ENCODE assay signal across 2 cellular contexts in genomic region chr1:29906927-29907326, GRCh38.
TF ChIP-seq lines count a peak whose summit lies in the region.

No MANE protein-coding gene starts in this region.

TF ChIP-seq in IMR-90, 13 proteins besides CTCF, POLR2A, EP300 and RAD21:
- no peak for TF ChIP-seq CEBPB (IDR thresholded peaks at IDR 0.05; ENCODE audit: low read depth, low read length)
- no peak for TF ChIP-seq RCOR1 (IDR thresholded peaks at IDR 0.05; ENCODE audit: insufficient replicate concordance, low read length)
- TF ChIP-seq RFX5 (IDR thresholded peaks at IDR 0.05; ENCODE audit: low read depth, low read length), result no peak
- TF ChIP-seq MXI1 (IDR thresholded peaks at IDR 0.05; ENCODE audit: borderline replicate concordance, low read depth, low read length), result no peak
- TF ChIP-seq SMC3 (IDR thresholded peaks at IDR 0.05; ENCODE audit: low read depth, low read length), result no peak
- TF ChIP-seq USF2 (IDR thresholded peaks at IDR 0.05; ENCODE audit: low read depth, low read length), result no peak
- no peak for TF ChIP-seq ELK1 (IDR thresholded peaks at IDR 0.05; ENCODE audit: borderline replicate concordance, low read depth, low read length)
- TF ChIP-seq CHD1 (IDR thresholded peaks at IDR 0.05; ENCODE audit: low read depth, low read length), result no peak

TF ChIP-seq in H1, 55 proteins besides CTCF, POLR2A, EP300 and RAD21:
- no peak for TF ChIP-seq HDAC6 (IDR thresholded peaks at IDR 0.05; ENCODE audit: low read depth, low read length)
TF ChIP-seq in H1: peak in this region for 0.
